ENCODE assay signal across 1 cellular context in the genomic region with DNA sequence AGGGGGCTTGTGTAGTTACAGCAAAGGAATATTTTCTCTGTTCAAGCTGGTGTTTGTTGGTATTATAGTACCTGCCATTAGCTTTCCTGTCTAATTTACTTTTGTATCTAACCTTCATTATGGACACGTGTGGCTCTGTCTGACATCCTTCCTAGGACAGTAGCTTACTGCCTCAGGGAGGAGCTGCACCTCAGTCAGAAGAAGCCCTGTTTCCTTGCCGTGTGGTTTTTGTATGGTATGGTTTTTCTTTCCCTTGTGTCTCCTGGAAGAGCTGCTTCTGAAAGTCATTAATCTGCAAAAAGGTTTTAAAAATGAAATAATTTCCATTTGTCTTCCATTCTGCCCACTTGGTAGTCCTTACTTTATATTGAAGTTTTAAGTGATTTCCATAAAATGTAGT.
TF ChIP-seq lines count a peak whose summit lies in the region.

No MANE protein-coding gene starts in this region.

TF ChIP-seq in GM23338, 12 proteins besides CTCF, POLR2A, EP300 and RAD21:
- no peak for TF ChIP-seq POLR2AphosphoS5 (IDR thresholded peaks at IDR 0.05; ENCODE audit: low read depth)
- no peak for TF ChIP-seq ZNF114 (CRISPR knock-in tag; IDR thresholded peaks at IDR 0.05)
- no peak for TF ChIP-seq EZH2 (IDR thresholded peaks at IDR 0.05; ENCODE audit: low read depth, unreplicated experiment)
- TF ChIP-seq STAT1 (IDR thresholded peaks at IDR 0.05; ENCODE audit: unreplicated experiment): no peak
TF ChIP-seq in GM23338: peak in this region for 0.
